11 cellular contexts compared by ENCODE assay signal in genomic region chr21:31130821-31131220, GRCh38.
"Had no signal": no experiment of that assay in that cellular context is flagged by ENCODE, and none has a peak within 500 bp of the region (broad histone marks: within the 10 kb centered on the region; RNA-seq: fewer than 3 reads in every experiment).

No MANE protein-coding gene starts in this region.

- DNase-seq: activated effector memory CD4-positive, alpha-beta T cell treated with Interleukin-2 at 50 U/mL for 16 hours; central memory CD4-positive, alpha-beta T cell; effector CD4-positive, alpha-beta T cell; foreskin keratinocyte; head of caudate nucleus; left cardiac atrium; lower lobe of right lung; midbrain; retina; SIG-M5; transverse colon had no signal

- ATAC-seq: foreskin keratinocyte, left cardiac atrium, lower lobe of right lung had no signal
